ENCODE assay signal across 11 cellular contexts in genomic region chr19:52785506-52785905, GRCh38. TPM values are rescaled to one million over a fixed set of nuclear protein-coding genes. Genes with fewer than 3 reads are reported as not detected.
DNase-seq lines count a peak whose midpoint lies in the region; ATAC-seq, FAIRE-seq and TF ChIP-seq lines count a peak whose summit lies in the region.
"Had no signal": no experiment of that assay in that cellular context is flagged by ENCODE, and none has a peak within 500 bp of the region (broad histone marks: within the 10 kb centered on the region; RNA-seq: fewer than 3 reads in every experiment).

No MANE protein-coding gene starts in this region.

- peaks cover 13% of the 10 kb centered on the region for H3K23me2 ChIP-seq in H9 (ENCODE audit: insufficient read length, low read depth, low read length, poor library complexity, severe bottlenecking)

- H3K4me3 Mint-ChIP-seq in H9 (peak overlapping the region; percentile 87 to 92), mesothelial cell of epicardium (peak overlapping the region; percentile 89)
- H3K4me3 Mint-ChIP-seq in activated naive CD8-positive, alpha-beta T cell treated with anti-CD3 and anti-CD28 coated beads, Interleukin-2, amount 50 U/mL, for 24 hours = peak overlapping the region; percentile 85

- H4K20me1 ChIP-seq in H9 (ENCODE audit: control insufficient read depth, insufficient read depth, insufficient read length) = no peaks in the 10 kb centered on the region

- no peak overlapping the region for H2BK20ac ChIP-seq in H9 (ENCODE audit: low read depth, low read length, poor library complexity, severe bottlenecking)

- peak overlapping the region; percentile 84 for H3K4me2 ChIP-seq in H9 (ENCODE audit: insufficient read depth, insufficient read length, low read length)

- H2BK12ac ChIP-seq in H9 (ENCODE audit: insufficient read length, low read depth, low read length) = no peak overlapping the region

- no peak overlapping the region for H3K27ac ChIP-seq in ACC112 (ENCODE audit: low read depth, low read length)
- H3K27ac ChIP-seq in H9 (ENCODE audit: insufficient read length, low read depth, low read length) = no peak overlapping the region

- no peaks in the 10 kb centered on the region for H3K79me1 ChIP-seq in H9 (ENCODE audit: insufficient read depth, low read depth, low read length, poor library complexity, severe bottlenecking)

- H4K91ac ChIP-seq in H9 (ENCODE audit: insufficient read length, low read depth, low read length) = no peak overlapping the region

- H3K27me3 Mint-ChIP-seq in H9 (ENCODE audit: low read depth) (peaks cover 44% of the 10 kb centered on the region), mesothelial cell of epicardium (ENCODE audit: low read depth) (peaks cover 4% of the 10 kb centered on the region)
- H3K27me3 Mint-ChIP-seq in activated naive CD8-positive, alpha-beta T cell treated with anti-CD3 and anti-CD28 coated beads, Interleukin-2, amount 50 U/mL, for 24 hours = no peaks in the 10 kb centered on the region

- no CpG with 5 or more reads among the region's 3 CpGs for WGBS in H9 (ENCODE audit: extremely low coverage, insufficient read length, low lambda C conversion rate)

- no peaks in the 10 kb centered on the region for H3K9me3 ChIP-seq in H9 (ENCODE audit: control insufficient read depth, low read depth, low read length)
- H3K9me3 ChIP-seq: testis had no signal

- FAIRE-seq in urothelium cell line (lab: Jason Lieb, UNC) (no peak), frontal cortex (lab: Jason Lieb, UNC) (no peak)
- FAIRE-seq: GM19239 had no signal

- peaks cover 12 to 15% of the 10 kb centered on the region in 2 experiments for H3K4me1 Mint-ChIP-seq in H9
- H3K4me1 Mint-ChIP-seq in activated naive CD8-positive, alpha-beta T cell treated with anti-CD3 and anti-CD28 coated beads, Interleukin-2, amount 50 U/mL, for 24 hours = peaks cover 29% of the 10 kb centered on the region
- H3K4me1 Mint-ChIP-seq in mesothelial cell of epicardium = peaks cover 14% of the 10 kb centered on the region

- no peak overlapping the region for H2BK120ac ChIP-seq in H9 (ENCODE audit: low read depth, low read length, poor library complexity, severe bottlenecking)

- H3K9me3 Mint-ChIP-seq in H9 = peaks cover 0 to 7% of the 10 kb centered on the region in 2 experiments; a peak in 3 of 5 replicates
- peaks cover 32% of the 10 kb centered on the region for H3K9me3 Mint-ChIP-seq in activated naive CD8-positive, alpha-beta T cell treated with anti-CD3 and anti-CD28 coated beads, Interleukin-2, amount 50 U/mL, for 24 hours
- H3K9me3 Mint-ChIP-seq in mesothelial cell of epicardium = no peaks in the 10 kb centered on the region

- H3K23ac ChIP-seq in H9 (ENCODE audit: insufficient read length, low read depth, low read length) = no peak overlapping the region

- H2AK5ac ChIP-seq in H9 (ENCODE audit: insufficient read length, low read length) = no peak overlapping the region

- H3K4ac ChIP-seq in H9 (ENCODE audit: low read depth, low read length) = no peak overlapping the region

- H3K18ac ChIP-seq in H9 (ENCODE audit: insufficient read length, low read depth, low read length) = no peak overlapping the region

- H3K27me3 ChIP-seq in ACC112 (ENCODE audit: insufficient read depth, low read length) = no peaks in the 10 kb centered on the region
- H3K27me3 ChIP-seq in H9 (ENCODE audit: insufficient read depth, low read length) = no peaks in the 10 kb centered on the region; the same call in 1 of the 2 replicates
- H3K27me3 ChIP-seq: testis had no signal

- no peak overlapping the region for H3K14ac ChIP-seq in H9 (ENCODE audit: insufficient read depth, low read length)

- H2BK5ac ChIP-seq in H9 (ENCODE audit: insufficient read length, low read length) = no peak overlapping the region

- H3K4me1 ChIP-seq in ACC112 (ENCODE audit: control insufficient read depth, insufficient read depth, low read length, unreplicated experiment) (no peaks in the 10 kb centered on the region), H9 (ENCODE audit: insufficient read depth, low read length) (no peaks in the 10 kb centered on the region)
- H3K4me1 ChIP-seq: testis had no signal

- DNase-seq in H9 = no peak
- DNase-seq in activated naive CD8-positive, alpha-beta T cell treated with anti-CD3 and anti-CD28 coated beads, Interleukin-2, amount 50 U/mL, for 24 hours = no peak
- no peak for DNase-seq in mesothelial cell of epicardium (ENCODE audit: low spot score in 2 of 2, unreplicated experiment in 2 of 2)
- DNase-seq in stimulated activated CD4-positive, alpha-beta T cell treated with anti-CD3 and anti-CD28 coated beads, Interleukin-12 subunit alpha, Interleukin-12 subunit beta, amount 100 ng/mL, for 4 hours = no peak
- no peak for DNase-seq in urothelium cell line (ENCODE audit: low spot score)
- DNase-seq in Kasumi-1 (lab: John Stamatoyannopoulos, UW) = no peak
- DNase-seq in frontal cortex (ENCODE audit: low spot score in 2 of 2) = no peak
- DNase-seq: amygdala, testis had no signal

- H2AFZ ChIP-seq in ACC112 (ENCODE audit: low read length, unreplicated experiment) (no peak overlapping the region), H9 (ENCODE audit: low read length) (no peak overlapping the region)

- no peak overlapping the region for H2BK15ac ChIP-seq in H9 (ENCODE audit: low read depth, low read length)

- H4K5ac ChIP-seq in H9 (ENCODE audit: insufficient read length, low read depth, low read length) = no peak overlapping the region

- H3K9ac ChIP-seq in H9 (ENCODE audit: extremely low read depth, insufficient read length, low read length) = no peak overlapping the region

- no peaks in the 10 kb centered on the region for H3K36me3 ChIP-seq in ACC112 (ENCODE audit: insufficient read depth, low read length)

- H3T11ph ChIP-seq in H9 (ENCODE audit: low read length) = no peak overlapping the region

- H3K79me2 ChIP-seq in ACC112 (ENCODE audit: control insufficient read depth, insufficient read depth, low read length, unreplicated experiment) (no peaks in the 10 kb centered on the region), H9 (ENCODE audit: insufficient read depth, low read length) (no peaks in the 10 kb centered on the region)

- TF ChIP-seq CTCF in H9 (conservative IDR thresholded peaks at IDR 0.05) (no peak), mesothelial cell of epicardium (IDR thresholded peaks at IDR 0.05; ENCODE audit: unreplicated experiment) (no peak)

- no peak for ATAC-seq in activated naive CD8-positive, alpha-beta T cell treated with anti-CD3 and anti-CD28 coated beads, Interleukin-2, amount 50 U/mL, for 24 hours

- H4K8ac ChIP-seq in H9 (replicated peaks; ENCODE audit: insufficient read length, low read depth, low read length) = no peak overlapping the region

- H3K27ac Mint-ChIP-seq in H9 (no peak overlapping the region), mesothelial cell of epicardium (peak overlapping the region; percentile 32)
- H3K27ac Mint-ChIP-seq in activated naive CD8-positive, alpha-beta T cell treated with anti-CD3 and anti-CD28 coated beads, Interleukin-2, amount 50 U/mL, for 24 hours = peak overlapping the region; percentile 45

- no peak overlapping the region for H3K56ac ChIP-seq in H9 (ENCODE audit: insufficient read length, low read depth, low read length)

- H3K36me3 Mint-ChIP-seq in H9 (ENCODE audit: insufficient read depth in 1 of 3, low read depth in 3 of 3) (peaks cover 0 to 2% (median 0%) of the 10 kb centered on the region in 3 experiments; a peak in 3 of 7 replicates), mesothelial cell of epicardium (peaks cover 6% of the 10 kb centered on the region)
- H3K36me3 Mint-ChIP-seq in activated naive CD8-positive, alpha-beta T cell treated with anti-CD3 and anti-CD28 coated beads, Interleukin-2, amount 50 U/mL, for 24 hours (ENCODE audit: low read depth) = peaks cover 52% of the 10 kb centered on the region

- peak overlapping the region; percentile 85; the same call in 1 of the 2 replicates for H3K4me3 ChIP-seq in ACC112 (ENCODE audit: low read depth, low read length)

RNA-seq across cellular contexts. Expression of gene ZNF600, which starts 1.1 kb away (rescaled TPM):
- total RNA-seq in H9 (2021) (8.0 and 9.3 TPM in 2 replicates), mesothelial cell of epicardium (16.7 to 18.3 TPM (median 17.3 TPM) in 3 replicates), frontal cortex (0.41 TPM)

RNA-seq across cellular contexts. Expression of gene ZNF28, which starts 35.9 kb away (rescaled TPM):
- total RNA-seq in H9 (2021) = 23.6 and 31.3 TPM in 2 replicates
- total RNA-seq in mesothelial cell of epicardium = 19.3 to 22.4 TPM (median 22.2 TPM) in 3 replicates
- 36.3 TPM for total RNA-seq in frontal cortex

RNA-seq across cellular contexts. Expression of gene ZNF611, which starts 50.7 kb away (rescaled TPM):
- total RNA-seq in H9 (2021) (25.1 and 25.6 TPM in 2 replicates), mesothelial cell of epicardium (26.7 to 29.6 TPM (median 29.0 TPM) in 3 replicates), frontal cortex (20.4 TPM)

Comparison
In these comparisons a context has a peak if more than half of its experiments do, and no peak if none do; other contexts are left out.
1. H3K27ac Mint-ChIP-seq: peak in activated naive CD8-positive, alpha-beta T cell treated with anti-CD3 and anti-CD28 coated beads, Interleukin-2, amount 50 U/mL, for 24 hours (single experiment) and mesothelial cell of epicardium (single experiment); none in H9 (0 of 3).
2. Peak in every context shown above with its lines, with median percentiles within 50 percentile points of each other: H3K4me3 Mint-ChIP-seq.